2 cellular contexts compared by ENCODE assay signal in the genomic region with DNA sequence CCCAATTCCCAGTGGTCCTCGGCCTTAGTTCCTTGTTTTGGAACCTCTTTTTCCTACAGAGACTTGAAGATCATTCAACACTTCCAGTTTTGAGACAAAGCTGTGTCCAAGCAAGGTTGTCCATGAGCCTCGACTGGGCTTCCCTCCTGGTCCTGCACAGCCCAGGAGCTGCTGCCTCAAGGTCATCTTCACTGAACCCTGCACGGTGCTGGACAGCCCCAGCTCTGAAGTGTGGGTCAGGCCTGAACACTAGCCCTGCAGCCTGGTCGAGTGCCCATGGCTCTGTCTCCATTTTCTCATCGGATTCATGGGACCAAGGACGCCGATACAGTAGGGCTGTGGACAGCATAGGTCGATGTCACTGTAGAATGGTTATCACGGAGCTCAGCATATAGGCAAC.
TF ChIP-seq lines count a peak whose summit lies in the region.

No MANE protein-coding gene starts in this region.

TF ChIP-seq in GM23338, 12 proteins besides CTCF, POLR2A, EP300 and RAD21 (continues in another document):
- TF ChIP-seq STAT1 (IDR thresholded peaks at IDR 0.05; ENCODE audit: unreplicated experiment) = no peak
- no peak for TF ChIP-seq NANOG (IDR thresholded peaks at IDR 0.05; ENCODE audit: borderline replicate concordance)
- TF ChIP-seq, protein P1, sequence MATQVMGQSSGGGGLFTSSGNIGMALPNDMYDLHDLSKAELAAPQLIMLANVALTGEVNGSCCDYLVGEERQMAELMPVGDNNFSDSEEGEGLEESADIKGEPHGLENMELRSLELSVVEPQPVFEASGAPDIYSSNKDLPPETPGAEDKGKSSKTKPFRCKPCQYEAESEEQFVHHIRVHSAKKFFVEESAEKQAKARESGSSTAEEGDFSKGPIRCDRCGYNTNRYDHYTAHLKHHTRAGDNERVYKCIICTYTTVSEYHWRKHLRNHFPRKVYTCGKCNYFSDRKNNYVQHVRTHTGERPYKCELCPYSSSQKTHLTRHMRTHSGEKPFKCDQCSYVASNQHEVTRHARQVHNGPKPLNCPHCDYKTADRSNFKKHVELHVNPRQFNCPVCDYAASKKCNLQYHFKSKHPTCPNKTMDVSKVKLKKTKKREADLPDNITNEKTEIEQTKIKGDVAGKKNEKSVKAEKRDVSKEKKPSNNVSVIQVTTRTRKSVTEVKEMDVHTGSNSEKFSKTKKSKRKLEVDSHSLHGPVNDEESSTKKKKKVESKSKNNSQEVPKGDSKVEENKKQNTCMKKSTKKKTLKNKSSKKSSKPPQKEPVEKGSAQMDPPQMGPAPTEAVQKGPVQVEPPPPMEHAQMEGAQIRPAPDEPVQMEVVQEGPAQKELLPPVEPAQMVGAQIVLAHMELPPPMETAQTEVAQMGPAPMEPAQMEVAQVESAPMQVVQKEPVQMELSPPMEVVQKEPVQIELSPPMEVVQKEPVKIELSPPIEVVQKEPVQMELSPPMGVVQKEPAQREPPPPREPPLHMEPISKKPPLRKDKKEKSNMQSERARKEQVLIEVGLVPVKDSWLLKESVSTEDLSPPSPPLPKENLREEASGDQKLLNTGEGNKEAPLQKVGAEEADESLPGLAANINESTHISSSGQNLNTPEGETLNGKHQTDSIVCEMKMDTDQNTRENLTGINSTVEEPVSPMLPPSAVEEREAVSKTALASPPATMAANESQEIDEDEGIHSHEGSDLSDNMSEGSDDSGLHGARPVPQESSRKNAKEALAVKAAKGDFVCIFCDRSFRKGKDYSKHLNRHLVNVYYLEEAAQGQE (IDR thresholded peaks at IDR 0.05; ENCODE audit: unreplicated experiment) = no peak
- TF ChIP-seq CREB1 (CRISPR knock-in tag; IDR thresholded peaks at IDR 0.05; ENCODE audit: low read depth) = no peak
- no peak for TF ChIP-seq EZH2 (IDR thresholded peaks at IDR 0.05; ENCODE audit: low read depth, unreplicated experiment)
- TF ChIP-seq ZNF114 (CRISPR knock-in tag; IDR thresholded peaks at IDR 0.05) = no peak
- no peak for TF ChIP-seq ZNF331 (CRISPR knock-in tag; IDR thresholded peaks at IDR 0.05; ENCODE audit: low read depth)
- TF ChIP-seq POLR2AphosphoS5 (IDR thresholded peaks at IDR 0.05; ENCODE audit: low read depth) = no peak
- TF ChIP-seq, protein P2, sequence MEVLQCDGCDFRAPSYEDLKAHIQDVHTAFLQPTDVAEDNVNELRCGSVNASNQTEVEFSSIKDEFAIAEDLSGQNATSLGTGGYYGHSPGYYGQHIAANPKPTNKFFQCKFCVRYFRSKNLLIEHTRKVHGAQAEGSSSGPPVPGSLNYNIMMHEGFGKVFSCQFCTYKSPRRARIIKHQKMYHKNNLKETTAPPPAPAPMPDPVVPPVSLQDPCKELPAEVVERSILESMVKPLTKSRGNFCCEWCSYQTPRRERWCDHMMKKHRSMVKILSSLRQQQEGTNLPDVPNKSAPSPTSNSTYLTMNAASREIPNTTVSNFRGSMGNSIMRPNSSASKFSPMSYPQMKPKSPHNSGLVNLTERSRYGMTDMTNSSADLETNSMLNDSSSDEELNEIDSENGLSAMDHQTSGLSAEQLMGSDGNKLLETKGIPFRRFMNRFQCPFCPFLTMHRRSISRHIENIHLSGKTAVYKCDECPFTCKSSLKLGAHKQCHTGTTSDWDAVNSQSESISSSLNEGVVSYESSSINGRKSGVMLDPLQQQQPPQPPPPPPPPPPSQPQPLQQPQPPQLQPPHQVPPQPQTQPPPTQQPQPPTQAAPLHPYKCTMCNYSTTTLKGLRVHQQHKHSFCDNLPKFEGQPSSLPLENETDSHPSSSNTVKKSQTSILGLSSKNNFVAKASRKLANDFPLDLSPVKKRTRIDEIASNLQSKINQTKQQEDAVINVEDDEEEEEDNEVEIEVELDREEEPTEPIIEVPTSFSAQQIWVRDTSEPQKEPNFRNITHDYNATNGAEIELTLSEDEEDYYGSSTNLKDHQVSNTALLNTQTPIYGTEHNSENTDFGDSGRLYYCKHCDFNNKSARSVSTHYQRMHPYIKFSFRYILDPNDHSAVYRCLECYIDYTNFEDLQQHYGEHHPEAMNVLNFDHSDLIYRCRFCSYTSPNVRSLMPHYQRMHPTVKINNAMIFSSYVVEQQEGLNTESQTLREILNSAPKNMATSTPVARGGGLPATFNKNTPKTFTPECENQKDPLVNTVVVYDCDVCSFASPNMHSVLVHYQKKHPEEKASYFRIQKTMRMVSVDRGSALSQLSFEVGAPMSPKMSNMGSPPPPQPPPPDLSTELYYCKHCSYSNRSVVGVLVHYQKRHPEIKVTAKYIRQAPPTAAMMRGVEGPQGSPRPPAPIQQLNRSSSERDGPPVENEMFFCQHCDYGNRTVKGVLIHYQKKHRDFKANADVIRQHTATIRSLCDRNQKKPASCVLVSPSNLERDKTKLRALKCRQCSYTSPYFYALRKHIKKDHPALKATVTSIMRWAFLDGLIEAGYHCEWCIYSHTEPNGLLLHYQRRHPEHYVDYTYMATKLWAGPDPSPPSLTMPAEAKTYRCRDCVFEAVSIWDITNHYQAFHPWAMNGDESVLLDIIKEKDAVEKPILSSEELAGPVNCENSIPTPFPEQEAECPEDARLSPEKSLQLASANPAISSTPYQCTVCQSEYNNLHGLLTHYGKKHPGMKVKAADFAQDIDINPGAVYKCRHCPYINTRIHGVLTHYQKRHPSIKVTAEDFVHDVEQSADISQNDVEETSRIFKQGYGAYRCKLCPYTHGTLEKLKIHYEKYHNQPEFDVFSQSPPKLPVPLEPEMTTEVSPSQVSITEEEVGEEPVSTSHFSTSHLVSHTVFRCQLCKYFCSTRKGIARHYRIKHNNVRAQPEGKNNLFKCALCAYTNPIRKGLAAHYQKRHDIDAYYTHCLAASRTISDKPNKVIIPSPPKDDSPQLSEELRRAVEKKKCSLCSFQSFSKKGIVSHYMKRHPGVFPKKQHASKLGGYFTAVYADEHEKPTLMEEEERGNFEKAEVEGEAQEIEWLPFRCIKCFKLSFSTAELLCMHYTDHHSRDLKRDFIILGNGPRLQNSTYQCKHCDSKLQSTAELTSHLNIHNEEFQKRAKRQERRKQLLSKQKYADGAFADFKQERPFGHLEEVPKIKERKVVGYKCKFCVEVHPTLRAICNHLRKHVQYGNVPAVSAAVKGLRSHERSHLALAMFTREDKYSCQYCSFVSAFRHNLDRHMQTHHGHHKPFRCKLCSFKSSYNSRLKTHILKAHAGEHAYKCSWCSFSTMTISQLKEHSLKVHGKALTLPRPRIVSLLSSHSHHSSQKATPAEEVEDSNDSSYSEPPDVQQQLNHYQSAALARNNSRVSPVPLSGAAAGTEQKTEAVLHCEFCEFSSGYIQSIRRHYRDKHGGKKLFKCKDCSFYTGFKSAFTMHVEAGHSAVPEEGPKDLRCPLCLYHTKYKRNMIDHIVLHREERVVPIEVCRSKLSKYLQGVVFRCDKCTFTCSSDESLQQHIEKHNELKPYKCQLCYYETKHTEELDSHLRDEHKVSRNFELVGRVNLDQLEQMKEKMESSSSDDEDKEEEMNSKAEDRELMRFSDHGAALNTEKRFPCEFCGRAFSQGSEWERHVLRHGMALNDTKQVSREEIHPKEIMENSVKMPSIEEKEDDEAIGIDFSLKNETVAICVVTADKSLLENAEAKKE (CRISPR knock-in tag; IDR thresholded peaks at IDR 0.05) = no peak
- no peak for TF ChIP-seq JUNB (IDR thresholded peaks at IDR 0.05; ENCODE audit: unreplicated experiment)
- no peak for TF ChIP-seq EZH2phosphoT487 (IDR thresholded peaks at IDR 0.05; ENCODE audit: unreplicated experiment)

TF ChIP-seq in K562, 482 proteins besides CTCF, POLR2A, EP300 and RAD21:
- TF ChIP-seq HMGN3 (IDR thresholded peaks at IDR 0.05; ENCODE audit: borderline replicate concordance, extremely low read depth, insufficient read length, low read depth, low read length) = no peak
- TF ChIP-seq ATF7 (IDR thresholded peaks at IDR 0.05) = no peak
- TF ChIP-seq MEIS2 (IDR thresholded peaks at IDR 0.05; ENCODE audit: partially characterized antibody) = no peak
- no peak for TF ChIP-seq CAMTA2 (CRISPR knock-in tag; conservative IDR thresholded peaks at IDR 0.05)
- no peak for TF ChIP-seq ZNF507 (tag; conservative IDR thresholded peaks at IDR 0.05)
- TF ChIP-seq ARID1B (IDR thresholded peaks at IDR 0.05) = no peak
- no peak for TF ChIP-seq ZNF124 (CRISPR knock-in tag; IDR thresholded peaks at IDR 0.05)
- TF ChIP-seq CCAR2 (IDR thresholded peaks at IDR 0.05; ENCODE audit: low read depth, low read length) = no peak
- TF ChIP-seq GATAD2A (IDR thresholded peaks at IDR 0.05) = no peak
